ENCODE assay signal across 7 cellular contexts in the genomic region with DNA sequence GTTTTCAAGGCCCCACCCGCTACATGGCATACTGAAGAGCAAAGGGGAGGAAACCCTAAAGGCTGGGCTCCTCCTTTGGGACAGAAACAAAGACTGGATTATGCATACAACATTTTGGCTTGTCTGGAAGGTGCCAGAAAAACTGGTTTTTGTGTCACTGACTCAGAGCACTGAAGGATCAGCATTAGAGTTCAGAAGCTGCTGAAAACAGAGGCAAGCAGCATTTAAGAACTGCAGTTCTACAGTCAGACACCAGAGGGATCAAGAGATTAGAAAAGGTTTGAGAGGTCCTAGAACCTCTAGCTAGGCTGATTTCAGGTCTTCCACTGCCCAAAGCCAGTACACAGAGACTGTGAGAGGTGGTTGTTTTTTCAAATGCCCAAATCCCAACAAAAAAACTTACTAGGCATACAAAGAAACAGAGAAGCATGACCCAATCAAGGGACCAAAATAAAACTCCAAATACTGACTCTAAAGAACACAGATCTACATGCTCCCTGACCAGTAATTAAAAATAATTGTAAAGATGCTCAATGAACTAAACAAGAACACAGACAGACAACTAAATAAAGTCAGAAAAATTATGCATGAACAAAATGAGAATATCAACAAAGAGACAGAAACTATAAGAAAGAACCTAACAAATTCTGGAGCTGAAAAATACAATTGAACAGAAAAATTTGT.
A peak's percentile ranks its signal among the peaks of the same experiment; 100 is the strongest.
DNase-seq lines count a peak whose midpoint lies in the region; ATAC-seq, FAIRE-seq and TF ChIP-seq lines count a peak whose summit lies in the region.

No MANE protein-coding gene starts in this region.

- TF ChIP-seq POLR2A in esophagus muscularis mucosa (IDR thresholded peaks at IDR 0.05; ENCODE audit: low read depth) = no peak

- H3K27me3 ChIP-seq in esophagus muscularis mucosa = no peaks in the 10 kb centered on the region
- H3K27me3 ChIP-seq in pancreas = no peaks in the 10 kb centered on the region

- FAIRE-seq in RCC 7860 (lab: Jason Lieb, UNC) (peak; percentile 56), pancreas (lab: Jason Lieb, UNC) (no peak)

- intact Hi-C loops in esophagus muscularis mucosa (cut with DNase I) = no loop called here
- intact Hi-C loops in pancreas (cut with DNase I) = no loop called here

- WGBS in esophagus muscularis mucosa = 75% methylated on average over 1 of the region's 1 CpG
- WGBS in pancreas, 2 donors = 92 to 94% methylated on average over 1 of the region's 1 CpG

- TF ChIP-seq EP300 in Ishikawa (IDR thresholded peaks at IDR 0.05; ENCODE audit: borderline replicate concordance) = no peak
- no peak for TF ChIP-seq EP300 in esophagus muscularis mucosa (IDR thresholded peaks at IDR 0.05)

- TF ChIP-seq CTCF in esophagus muscularis mucosa (IDR thresholded peaks at IDR 0.05) (peak in 2 of 3 experiments; percentile 38 to 55), pancreas (IDR thresholded peaks at IDR 0.05) (peak; percentile 21 to 51 (median 48))

- H3K4me3 ChIP-seq in esophagus muscularis mucosa (no peak overlapping the region), pancreas (no peak overlapping the region)

- no peaks in the 10 kb centered on the region for H3K4me1 ChIP-seq in esophagus muscularis mucosa
- H3K4me1 ChIP-seq in pancreas = no peaks in the 10 kb centered on the region

- H3K9me3 ChIP-seq in esophagus muscularis mucosa = peaks cover 0 to 9% (median 5%) of the 10 kb centered on the region in 4 donors
- no peaks in the 10 kb centered on the region for H3K9me3 ChIP-seq in pancreas

- peak; percentile 86 for TF ChIP-seq RAD21 in Ishikawa (IDR thresholded peaks at IDR 0.05; ENCODE audit: low read depth)

- H3K27ac ChIP-seq in esophagus muscularis mucosa (replicated peaks in 1 of 4) = no peak overlapping the region
- H3K27ac ChIP-seq in pancreas = no peak overlapping the region

- DNase-seq in GM03348 (ENCODE audit: low spot score) = peak; percentile 69
- DNase-seq in RCC 7860 (ENCODE audit: low spot score) = peak; percentile 61
- DNase-seq in esophagus muscularis mucosa (ENCODE audit: extremely low spot score) = no peak
- DNase-seq in pancreas = peak in 1 of 6 donors; percentile 42
- no peak for DNase-seq in stimulated activated CD4-positive, alpha-beta T cell treated with anti-CD3 and anti-CD28 coated beads, Interleukin-4, amount 100 ng/mL, for 4 hours

- peaks cover 0 to 17% (median 0%) of the 10 kb centered on the region in 4 donors for H3K36me3 ChIP-seq in esophagus muscularis mucosa
- peaks cover 0 to 6% (median 3%) of the 10 kb centered on the region in 3 donors for H3K36me3 ChIP-seq in pancreas

- ATAC-seq in pancreas = peak in 3 of 4 donors; percentile 86 to 94 (median 87)
- no peak for ATAC-seq in GM18867 (IDR thresholded peaks at IDR 0.05; ENCODE audit: unreplicated experiment)

TF ChIP-seq in Ishikawa, 13 proteins besides CTCF, POLR2A, EP300 and RAD21:
- no peak for TF ChIP-seq TEAD4 (IDR thresholded peaks at IDR 0.05)
TF ChIP-seq in Ishikawa: peak in this region for 0.

Comparison
In these comparisons a context has a peak if more than half of its experiments do, and no peak if none do; other contexts are left out.
1. DNase-seq: peak in GM03348 (single experiment) and RCC 7860 (single experiment); none in esophagus muscularis mucosa (single experiment) and stimulated activated CD4-positive, alpha-beta T cell treated with anti-CD3 and anti-CD28 coated beads, Interleukin-4, amount 100 ng/mL, for 4 hours (0 of 2).